ENCODE assay signal across 11 cellular contexts in the genomic region with DNA sequence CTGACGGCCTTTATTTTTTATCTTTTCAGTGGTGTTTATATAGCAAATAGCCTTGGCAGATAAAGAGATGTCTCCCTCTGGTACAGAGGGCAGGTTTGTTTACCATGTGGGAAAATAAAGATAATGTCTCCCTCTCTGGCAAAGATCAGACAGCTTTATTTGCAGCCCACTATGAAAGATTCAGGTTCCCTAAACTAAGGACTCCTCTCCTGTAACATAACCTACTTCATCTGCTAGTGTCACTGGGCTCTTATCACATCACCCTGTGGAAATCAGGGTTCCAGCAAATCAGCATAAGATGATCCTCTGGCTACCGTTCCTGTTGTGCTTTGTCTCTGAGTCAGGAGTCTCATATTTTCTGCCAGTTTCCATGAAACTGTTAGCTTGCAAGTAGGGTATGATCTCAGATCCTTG. TPM values are rescaled to one million over a fixed set of nuclear protein-coding genes. Genes with fewer than 3 reads are reported as not detected.
DNase-seq lines count a peak whose midpoint lies in the region; ATAC-seq and TF ChIP-seq lines count a peak whose summit lies in the region.
"Had no signal": no experiment of that assay in that cellular context is flagged by ENCODE, and none has a peak within 500 bp of the region (broad histone marks: within the 10 kb centered on the region; RNA-seq: fewer than 3 reads in every experiment).

No MANE protein-coding gene starts in this region.

- no peak for TF ChIP-seq CTCF in A673 (conservative IDR thresholded peaks at IDR 0.05; ENCODE audit: low read depth, low read length)
- no peak for TF ChIP-seq CTCF in HFFc6 (IDR thresholded peaks at IDR 0.05)

- peaks cover 8% of the 10 kb centered on the region for H3K4me1 ChIP-seq in A673 (ENCODE audit: insufficient read depth, low read length, poor library complexity, severe bottlenecking)

- ATAC-seq in HG02642 (IDR thresholded peaks at IDR 0.05; ENCODE audit: poor library complexity, unreplicated experiment), result no peak
- no peak for ATAC-seq in GM21515 (IDR thresholded peaks at IDR 0.05; ENCODE audit: unreplicated experiment)
- ATAC-seq: heart right ventricle had no signal

- H3K27me3 ChIP-seq in A673 (replicated peaks; ENCODE audit: insufficient read depth, low read depth, low read length, poor library complexity), result no peaks in the 10 kb centered on the region
- H3K27me3 ChIP-seq: heart right ventricle had no signal

- no peak overlapping the region for H3K27ac ChIP-seq in A673 (ENCODE audit: low read depth, low read length, poor library complexity, severe bottlenecking)
- H3K27ac ChIP-seq: heart right ventricle had no signal

- H3K4me1 Mint-ChIP-seq in HFFc6 (ENCODE audit: low read depth), result peaks cover 27% of the 10 kb centered on the region

- intact Hi-C loops in A673 (cut with micrococcal nuclease; ENCODE audit: unreplicated experiment), result no loop called here

- CTCF ChIA-PET in A673 (lab: Charles Lee), result no interaction called here

- peaks cover 5% of the 10 kb centered on the region for H3K27me3 Mint-ChIP-seq in HFFc6 (ENCODE audit: insufficient read depth)

- H3K9me3 ChIP-seq in A673 (ENCODE audit: low read depth, low read length, poor library complexity, severe bottlenecking), result peaks cover 15% of the 10 kb centered on the region

- POLR2A ChIA-PET in A673 (lab: Charles Lee; ENCODE audit: low non-redundant PET), result no interaction called here

- H3K36me3 Mint-ChIP-seq in HFFc6 (ENCODE audit: low read depth), result peaks cover 26% of the 10 kb centered on the region

- H3K4me3 Mint-ChIP-seq in HFFc6, result no peak overlapping the region

- BruUV-seq in A673 (replicated peaks; lab: Mats Ljungman, UMichigan), result no TSS peak

- H3K27ac Mint-ChIP-seq in HFFc6, result peak overlapping the region; percentile 68; the same call in 1 of the 2 replicates

- H3K9me3 Mint-ChIP-seq in HFFc6, result peaks cover 3% of the 10 kb centered on the region; the same call in 1 of the 2 replicates

- H3K36me3 ChIP-seq in A673 (ENCODE audit: insufficient read depth, low read length, poor library complexity, severe bottlenecking), result peaks cover 4% of the 10 kb centered on the region

- peak; percentile 2 for DNase-seq in A673 (ENCODE audit: low spot score)
- peak; percentile 28 for DNase-seq in HFFc6
- peak; percentile 31 for DNase-seq in RPMI7951 (ENCODE audit: low read depth)
- peak; percentile 10 for DNase-seq in glomerular visceral epithelial cell (ENCODE audit: extremely low spot score)
- no peak for DNase-seq in activated CD4-positive, alpha-beta T cell treated with anti-CD3 and anti-CD28 coated beads for 4 hours
- DNase-seq in NOMO-1 (lab: John Stamatoyannopoulos, UW; ENCODE audit: unreplicated experiment in 2 of 2), result no peak
- DNase-seq: C1 segment of cervical spinal cord, cerebellar nuclear complex, heart right ventricle had no signal

- no peak overlapping the region for H3K4me3 ChIP-seq in A673 (ENCODE audit: low read depth, low read length, poor library complexity, severe bottlenecking)
- H3K4me3 ChIP-seq: heart right ventricle had no signal

RNA-seq across cellular contexts. Expression of gene FBXL4, which starts 3.1 kb away (rescaled TPM):
- 13.2 and 14.1 TPM in 2 replicates for total RNA-seq in A673 (2021)
- 10 to 100 TPM; 10.6 to 13.0 (median 12.3) TPM for total RNA-seq in HFFc6 (2021; fragmentation: NEBNext Ultra II Directional; extraction: Animal tissue kit (Norgen Biotek cat#: 25700))
- total RNA-seq in RPMI7951 (2014; rRNA removed; shearing (Covaris generic)), result 17.4 and 19.6 TPM in 2 replicates

Comparison
In these comparisons a context has a peak if more than half of its experiments do, and no peak if none do; other contexts are left out.
1. DNase-seq: peak in A673 (single experiment), HFFc6 (single experiment), RPMI7951 (single experiment) and glomerular visceral epithelial cell (single experiment); none in activated CD4-positive, alpha-beta T cell treated with anti-CD3 and anti-CD28 coated beads for 4 hours (0 of 2) and NOMO-1 (0 of 2).